Comparison of ENCODE assay signal across 9 cellular contexts in the genomic region with DNA sequence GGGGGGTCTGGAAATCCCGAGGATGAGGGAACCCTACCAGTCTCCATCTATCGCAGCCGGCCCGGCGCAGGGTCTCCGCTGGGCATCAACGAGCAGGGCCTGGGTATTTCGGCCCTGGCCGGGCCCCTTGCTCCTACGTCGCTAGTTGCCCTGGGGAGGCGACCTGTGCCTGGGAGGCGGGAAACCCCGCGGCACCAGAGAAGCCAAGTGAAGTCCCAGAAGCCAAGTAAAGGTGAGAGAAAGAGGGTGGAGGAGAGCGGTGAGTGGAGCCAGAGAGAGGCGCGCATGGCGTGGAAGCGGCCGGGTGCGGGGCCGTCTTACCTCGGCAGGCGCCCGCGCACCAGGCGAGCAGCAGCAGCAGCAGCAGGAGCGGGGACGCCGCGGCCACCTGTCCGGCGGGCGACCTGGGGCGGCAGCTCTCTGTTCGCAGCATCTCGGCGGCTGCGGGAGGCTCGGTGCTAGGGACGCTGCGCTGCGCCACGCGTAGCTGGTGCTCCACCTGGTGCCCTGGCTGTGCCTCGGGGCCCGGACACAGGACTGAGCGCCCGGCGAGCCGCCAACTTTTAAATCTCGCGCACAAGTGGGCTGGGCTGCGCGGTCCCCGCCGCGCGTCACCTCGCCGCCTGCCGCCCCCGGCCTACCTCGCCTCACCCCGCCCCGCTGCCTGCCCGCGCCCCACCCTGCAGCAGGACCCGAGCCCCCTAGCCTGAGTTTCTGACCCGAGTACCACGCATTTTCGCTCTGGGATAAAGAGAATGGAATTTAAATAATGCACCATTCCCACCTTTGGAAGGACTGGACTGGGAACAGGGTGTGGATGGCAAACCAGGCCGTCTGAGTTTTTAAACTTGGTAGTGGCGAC. TPM values are rescaled to one million over a fixed set of nuclear protein-coding genes. Genes with fewer than 3 reads are reported as not detected.
DNase-seq lines count a peak whose midpoint lies in the region; ATAC-seq and TF ChIP-seq lines count a peak whose summit lies in the region.
"Had no signal": no experiment of that assay in that cellular context is flagged by ENCODE, and none has a peak within 500 bp of the region (broad histone marks: within the 10 kb centered on the region; RNA-seq: fewer than 3 reads in every experiment).

A gene with protein sequence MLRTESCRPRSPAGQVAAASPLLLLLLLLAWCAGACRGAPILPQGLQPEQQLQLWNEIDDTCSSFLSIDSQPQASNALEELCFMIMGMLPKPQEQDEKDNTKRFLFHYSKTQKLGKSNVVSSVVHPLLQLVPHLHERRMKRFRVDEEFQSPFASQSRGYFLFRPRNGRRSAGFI (minus strand): TSS at position 539 of the 862 bp plus-strand sequence. CDS start 106 bp downstream, at position 433.

- DNase-seq in NCI-H2029 (lab: John Stamatoyannopoulos, UW) (peak; percentile 8), NCI-H2029 treated with DMSO at 0.1 percent for 48 hours (lab: John Stamatoyannopoulos, UW) (no peak), NCI-H526 treated with DMSO at 0.1 percent for 48 hours (lab: John Stamatoyannopoulos, UW) (peak; percentile 81), cardiac muscle cell (ENCODE audit: low read depth in 1 of 2, low spot score in 1 of 2) (peak; percentile 8 to 70), psoas muscle (peak; percentile 19 to 55), HuH-7.5 (ENCODE audit: low spot score) (no peak)

- H3K9me3 ChIP-seq in cardiac muscle cell (ENCODE audit: low read depth) (no peaks in the 10 kb centered on the region), psoas muscle (no peaks in the 10 kb centered on the region)

- H3K27ac ChIP-seq in cardiac muscle cell (no peak within 1 kb of the TSS), psoas muscle (no peak within 1 kb of the TSS)
- H3K27ac ChIP-seq: BLaER1 had no signal

- WGBS in psoas muscle, 3 donors, result 0 to 2% (median 1%) methylated on average over 44 to 75 of the region's 75 CpGs

- TF ChIP-seq CTCF in cardiac muscle cell (IDR thresholded peaks at IDR 0.05; ENCODE audit: low read depth, low read length), result no peak
- TF ChIP-seq CTCF in psoas muscle (IDR thresholded peaks at IDR 0.05), result peak; percentile 5

- H3K27me3 Mint-ChIP-seq in activated T-helper 17 cell treated with anti-CD3 and anti-CD28 coated beads, Interleukin-2, amount 50 U/mL, for 72 hours, result peaks cover 46% of the 10 kb centered on the region

- ATAC-seq in HG02763 (IDR thresholded peaks at IDR 0.05; ENCODE audit: unreplicated experiment) (peak; percentile 71), psoas muscle (peak; percentile 53 to 68 (median 58))
- ATAC-seq in activated T-helper 17 cell treated with anti-CD3 and anti-CD28 coated beads, Interleukin-2, amount 50 U/mL, for 72 hours (replicated peaks), result peak; percentile 87

- H3K27me3 ChIP-seq in cardiac muscle cell (peaks cover 37% of the 10 kb centered on the region), psoas muscle (ENCODE audit: insufficient read depth in 3 of 3, low read length in 2 of 3) (peaks cover 3 to 59% (median 5%) of the 10 kb centered on the region in 3 donors)

- peaks cover 12% of the 10 kb centered on the region for H3K4me1 Mint-ChIP-seq in activated T-helper 17 cell treated with anti-CD3 and anti-CD28 coated beads, Interleukin-2, amount 50 U/mL, for 72 hours

- intact Hi-C loops in psoas muscle (cut with DNase I), result no loop called here

- H3K9me3 Mint-ChIP-seq in activated T-helper 17 cell treated with anti-CD3 and anti-CD28 coated beads, Interleukin-2, amount 50 U/mL, for 72 hours, result no peaks in the 10 kb centered on the region

- no peaks in the 10 kb centered on the region for H3K36me3 Mint-ChIP-seq in activated T-helper 17 cell treated with anti-CD3 and anti-CD28 coated beads, Interleukin-2, amount 50 U/mL, for 72 hours (ENCODE audit: low read depth)

- H3K4me1 ChIP-seq in cardiac muscle cell (ENCODE audit: low read depth), result no peaks in the 10 kb centered on the region
- peaks cover 7% of the 10 kb centered on the region for H3K4me1 ChIP-seq in psoas muscle
- H3K4me1 ChIP-seq: BLaER1 had no signal

- H3K36me3 ChIP-seq in cardiac muscle cell (no peaks in the 10 kb centered on the region), psoas muscle (ENCODE audit: insufficient read depth in 1 of 2, low read depth in 1 of 2) (no peaks in the 10 kb centered on the region)
- H3K36me3 ChIP-seq: BLaER1 had no signal

- H3K4me3 Mint-ChIP-seq in activated T-helper 17 cell treated with anti-CD3 and anti-CD28 coated beads, Interleukin-2, amount 50 U/mL, for 72 hours, result peak within 1 kb of the TSS; percentile 74

- peak within 1 kb of the TSS; percentile 42 for H3K4me3 ChIP-seq in cardiac muscle cell
- peak within 1 kb of the TSS; percentile 58 for H3K4me3 ChIP-seq in psoas muscle
- H3K4me3 ChIP-seq: BLaER1 had no signal

- H3K27ac Mint-ChIP-seq in activated T-helper 17 cell treated with anti-CD3 and anti-CD28 coated beads, Interleukin-2, amount 50 U/mL, for 72 hours, result no peak within 1 kb of the TSS

RNA-seq across cellular contexts. Expression of the gene that starts here (rescaled TPM):
- total RNA-seq in activated T-helper 17 cell treated with anti-CD3 and anti-CD28 coated beads, Interleukin-2, amount 50 U/mL, for 72 hours, result 1 to 10 TPM in 1 of 2 donors, under 1 TPM in 1; 0.53 to 1.0 TPM
- total RNA-seq in cardiac muscle cell (1.3 and 1.7 TPM in 2 replicates), psoas muscle (not detected)
- polyA plus RNA-seq in cardiac muscle cell (3.4 and 5.2 TPM in 2 replicates), psoas muscle (not detected)

Comparison
In these comparisons a context has a peak if more than half of its experiments do, and no peak if none do; other contexts are left out.
1. DNase-seq: peak in NCI-H2029 (single experiment), NCI-H526 treated with DMSO at 0.1 percent for 48 hours (single experiment) and cardiac muscle cell (2 of 2); none in NCI-H2029 treated with DMSO at 0.1 percent for 48 hours (single experiment) and HuH-7.5 (single experiment).
2. Peak in DNase-seq, ATAC-seq and H3K4me3 ChIP-seq in psoas muscle; RNA of the gene not detected or under 1 TPM.
3. Peak in every context shown above with its lines, with median percentiles within 50 percentile points of each other: ATAC-seq.